Comparison of ENCODE assay signal across 21 cellular contexts in genomic region chr16:3486506-3487215, GRCh38. TPM values are rescaled to one million over a fixed set of nuclear protein-coding genes. Genes with fewer than 3 reads are reported as not detected.
"Had no signal": no experiment of that assay in that cellular context is flagged by ENCODE, and none has a peak within 500 bp of the region (broad histone marks: within the 10 kb centered on the region; RNA-seq: fewer than 3 reads in every experiment).

No MANE protein-coding gene starts in this region.

- ATAC-seq: activated T-cell treated with anti-CD3 and anti-CD28 coated beads, Interleukin-2, amount 50 U/mL, for 72 hours; effector memory CD8-positive, alpha-beta T cell; gastrocnemius medialis; left lung; T-helper 17 cell had no signal

- DNase-seq: activated CD4-positive, alpha-beta memory T cell treated with anti-CD3 and anti-CD28 coated beads, Interleukin-2, amount 10 ng/mL, durations not matched to agents 7 days and 5 days; activated CD4-positive, alpha-beta T cell treated with anti-CD3 and anti-CD28 coated beads for 4 hours; activated gamma-delta T cell treated with Interleukin-2 at 50 U/mL for 16 hours; activated T-cell treated with anti-CD3 and anti-CD28 coated beads, Interleukin-2, amount 50 U/mL, for 72 hours; amniotic stem cell; cerebellar nuclear complex; dermis blood vessel endothelial cell; effector memory CD8-positive, alpha-beta T cell; gastrocnemius medialis; left lung; ovary; stimulated activated CD4-positive, alpha-beta T cell treated with anti-CD3 and anti-CD28 coated beads, Interleukin-15, amount 100 ng/mL, for 24 hours; stimulated activated CD4-positive, alpha-beta T cell treated with anti-CD3 and anti-CD28 coated beads, Interleukin-4, amount 100 ng/mL, for 1 hour; stimulated activated naive CD4-positive, alpha-beta T cell treated with Interleukin-2 at 50 U/mL for 16 hours; T-helper 17 cell; uterus had no signal

- H3K36me3 ChIP-seq: ovary, uterus had no signal

- FAIRE-seq: islet of Langerhans had no signal

- H3K27me3 ChIP-seq: gastrocnemius medialis, left lung, ovary, tibial nerve, uterus had no signal

- H3K9me3 ChIP-seq: gastrocnemius medialis, left lung, ovary, tibial nerve, uterus had no signal

- H3K4me1 ChIP-seq: gastrocnemius medialis, uterus had no signal

- H3K4me3 ChIP-seq: gastrocnemius medialis, left lung, ovary, tibial nerve, uterus had no signal

- H3K27ac ChIP-seq: gastrocnemius medialis, left lung, ovary, tibial nerve, uterus had no signal

RNA-seq across cellular contexts. Expression of gene C16orf90, which starts 8.6 kb away (rescaled TPM):
- total RNA-seq: activated CD4-positive, alpha-beta memory T cell treated with anti-CD3 and anti-CD28 coated beads, Interleukin-2, amount 10 ng/mL, durations not matched to agents 7 days and 5 days; activated T-cell treated with anti-CD3 and anti-CD28 coated beads, Interleukin-2, amount 50 U/mL, for 72 hours; dermis blood vessel endothelial cell; epithelial cell of proximal tubule; gastrocnemius medialis; left lung; ovary; skeletal muscle tissue; T-helper 17 cell; tibial nerve; uterus had no signal
- polyA plus RNA-seq: neural cell, ovary had no signal
